30 cellular contexts compared by ENCODE assay signal in the genomic region with DNA sequence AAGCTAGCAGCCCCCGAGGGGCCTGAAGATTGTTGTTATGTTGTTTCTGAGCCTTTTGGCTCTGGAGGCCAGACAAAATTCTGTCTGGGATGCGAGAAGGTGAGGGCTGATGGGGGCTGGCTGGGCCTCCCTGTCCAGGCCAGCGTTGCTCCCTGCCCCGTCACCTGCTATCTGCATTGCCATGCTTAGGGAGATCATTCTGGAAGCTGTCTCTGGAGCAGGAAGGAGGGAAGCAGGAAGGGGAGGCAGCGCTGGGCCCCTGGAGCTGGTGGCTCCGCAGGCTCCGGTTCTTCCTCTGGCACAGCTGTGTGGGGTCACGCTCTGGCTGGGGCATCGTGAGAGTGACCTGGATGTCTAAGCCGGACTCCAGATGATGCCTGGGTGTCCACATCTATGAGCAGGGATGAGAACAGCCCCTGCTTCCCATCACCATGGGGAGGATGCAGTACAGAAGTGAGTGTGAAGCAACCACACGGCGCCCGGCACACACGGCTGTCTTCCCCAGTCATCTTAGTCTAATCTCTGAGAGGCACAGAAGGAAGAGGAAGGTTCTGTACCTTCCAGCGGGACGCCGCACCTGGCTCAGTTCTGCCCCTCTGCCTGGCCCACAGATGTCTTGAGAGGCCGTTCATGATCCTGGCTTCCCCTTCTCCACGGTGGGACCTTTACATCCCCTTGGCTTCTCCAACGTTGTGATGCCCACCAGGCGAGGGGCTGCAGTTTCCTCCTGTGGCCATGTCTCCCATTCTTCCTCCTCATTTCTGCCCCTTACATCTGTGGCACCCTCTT. TPM values are rescaled to one million over a fixed set of nuclear protein-coding genes. Genes with fewer than 3 reads are reported as not detected.
"Had no signal": no experiment of that assay in that cellular context is flagged by ENCODE, and none has a peak within 500 bp of the region (broad histone marks: within the 10 kb centered on the region; RNA-seq: fewer than 3 reads in every experiment).

No MANE protein-coding gene starts in this region.

- DNase-seq: dermis blood vessel endothelial cell; dorsolateral prefrontal cortex; effector CD4-positive, alpha-beta T cell; effector memory CD4-positive, alpha-beta T cell; esophagus squamous epithelium; foreskin fibroblast; foreskin melanocyte; gastrocnemius medialis; glutamatergic neuron; head of caudate nucleus; heart right ventricle; hippocampal formation; left cardiac atrium; left lung; left ventricle myocardium superior; lower lobe of right lung; mesenchymal stem cell; mucosa of descending colon had no signal

- H3K4me3 Mint-ChIP-seq: mesothelial cell of epicardium had no signal

- H3K9me3 ChIP-seq: esophagus squamous epithelium, gastrocnemius medialis, heart right ventricle, left lung, lower lobe of right lung, mucosa of descending colon had no signal

- H3K27ac ChIP-seq: coronary artery, dorsolateral prefrontal cortex, esophagus squamous epithelium, gastrocnemius medialis, heart right ventricle, left lung, lower lobe of right lung had no signal

- H3K9me3 Mint-ChIP-seq: mesothelial cell of epicardium had no signal

- H3K27ac Mint-ChIP-seq: mesothelial cell of epicardium had no signal

- H3K4me3 ChIP-seq: coronary artery, dorsolateral prefrontal cortex, esophagus squamous epithelium, gastrocnemius medialis, heart right ventricle, left lung, lower lobe of right lung, mucosa of descending colon had no signal

- H3K4me1 ChIP-seq: esophagus squamous epithelium, gastrocnemius medialis, left lung, lower lobe of right lung had no signal

- H3K4me1 Mint-ChIP-seq: mesothelial cell of epicardium had no signal

- H3K27me3 ChIP-seq: esophagus squamous epithelium, gastrocnemius medialis, left lung had no signal

- H3K36me3 ChIP-seq: esophagus squamous epithelium, gastrocnemius medialis, heart right ventricle, left lung, lower lobe of right lung had no signal

- H3K36me3 Mint-ChIP-seq: mesothelial cell of epicardium had no signal

- ATAC-seq: gastrocnemius medialis, heart right ventricle, left cardiac atrium, left lung, left ventricle myocardium superior, lower lobe of right lung, mucosa of descending colon had no signal

RNA-seq across cellular contexts. Expression of gene NPS, which starts 11.9 kb away (rescaled TPM):
- total RNA-seq: dermis blood vessel endothelial cell, dorsolateral prefrontal cortex, endothelial cell of umbilical vein, epithelial cell of proximal tubule, esophagus squamous epithelium, gastrocnemius medialis, glomerular endothelial cell, heart right ventricle, kidney epithelial cell, left cardiac atrium, left lung, left ventricle myocardium superior, lower leg skin, lower lobe of right lung, lung microvascular endothelial cell, mesenteric fat pad, mesothelial cell of epicardium, mucosa of descending colon, myocyte had no signal
- polyA plus RNA-seq: endothelial cell of umbilical vein, esophagus, heart right ventricle, keratinocyte had no signal
